ENCODE assay signal across 11 cellular contexts in the genomic region with DNA sequence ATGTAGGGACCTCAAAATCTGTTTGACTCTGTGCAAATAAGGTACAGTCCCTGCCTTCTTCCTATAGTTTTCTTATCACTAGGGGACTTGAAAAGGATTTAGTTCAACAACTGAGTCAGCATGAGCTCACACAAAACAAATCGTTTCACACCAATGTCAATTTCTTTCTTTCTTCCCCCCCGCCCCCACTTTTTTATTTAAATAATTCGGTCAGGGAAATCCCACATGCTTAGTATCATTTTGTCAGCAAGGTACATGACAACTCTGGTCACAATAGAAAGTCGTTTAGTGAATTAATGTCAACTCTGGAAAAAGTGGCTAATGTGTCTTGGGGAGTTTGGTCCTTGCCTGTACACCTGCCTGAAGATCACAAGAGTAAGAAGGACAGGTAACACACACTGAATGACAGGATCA.
DNase-seq lines count a peak whose midpoint lies in the region; ATAC-seq, FAIRE-seq and TF ChIP-seq lines count a peak whose summit lies in the region.
"Had no signal": no experiment of that assay in that cellular context is flagged by ENCODE, and none has a peak within 500 bp of the region (broad histone marks: within the 10 kb centered on the region; RNA-seq: fewer than 3 reads in every experiment).

No MANE protein-coding gene starts in this region.

- TF ChIP-seq POLR2A in GM12892 (IDR thresholded peaks at IDR 0.05; ENCODE audit: low read depth, low read length) (no peak), upper lobe of left lung (IDR thresholded peaks at IDR 0.05) (no peak)

- TF ChIP-seq CTCF in upper lobe of left lung (IDR thresholded peaks at IDR 0.05) = no peak

- peak; percentile 27 for ATAC-seq in GM19395 (IDR thresholded peaks at IDR 0.05; ENCODE audit: unreplicated experiment)
- ATAC-seq in HG03432 (IDR thresholded peaks at IDR 0.05; ENCODE audit: unreplicated experiment) = peak; percentile 36
- peak; percentile 30 for ATAC-seq in memory B cell (ENCODE audit: low read depth)
- no peak for ATAC-seq in upper lobe of left lung (ENCODE audit: low FRiP score in 2 of 2)

- H3K36me3 Mint-ChIP-seq in memory B cell = peaks cover 18% of the 10 kb centered on the region

- H3K4me3 ChIP-seq in upper lobe of left lung = no peak overlapping the region

- peaks cover 50% of the 10 kb centered on the region for H3K4me1 Mint-ChIP-seq in memory B cell

- H3K4me1 ChIP-seq in upper lobe of left lung = no peaks in the 10 kb centered on the region

- WGBS in upper lobe of left lung, 2 donors = 70 to 82% methylated on average over 4 of the region's 4 CpGs

- H3K36me3 ChIP-seq in upper lobe of left lung = no peaks in the 10 kb centered on the region

- no peaks in the 10 kb centered on the region for H3K27me3 Mint-ChIP-seq in memory B cell

- no peak for TF ChIP-seq EP300 in upper lobe of left lung (IDR thresholded peaks at IDR 0.05)

- H3K4me3 Mint-ChIP-seq in memory B cell = peak overlapping the region; percentile 73

- H3K9me3 ChIP-seq in upper lobe of left lung = no peaks in the 10 kb centered on the region

- H3K27ac ChIP-seq in upper lobe of left lung = no peak overlapping the region

- no peaks in the 10 kb centered on the region for H3K27me3 ChIP-seq in upper lobe of left lung

- no peaks in the 10 kb centered on the region for H3K9me3 Mint-ChIP-seq in memory B cell

- H3K27ac Mint-ChIP-seq in memory B cell = peak overlapping the region; percentile 91

- no peak for DNase-seq in GM12892 (ENCODE audit: insufficient read length)
- DNase-seq in memory B cell (ENCODE audit: low spot score in 2 of 2) = peak; percentile 18 to 40
- DNase-seq in kidney tubule cell (ENCODE audit: low spot score) = no peak
- DNase-seq in upper lobe of left lung = no peak
- DNase-seq in EL = no peak
- DNase-seq in NK-92 (lab: John Stamatoyannopoulos, UW; ENCODE audit: unreplicated experiment) = no peak
- DNase-seq: anterior cingulate cortex, NCI-H510A, T-helper 9 cell had no signal

- FAIRE-seq in GM12892 (lab: Jason Lieb, UNC) = peak; percentile 95

Comparison
In these comparisons a context has a peak if more than half of its experiments do, and no peak if none do; other contexts are left out.
1. DNase-seq: peak in memory B cell (2 of 2); none in GM12892 (single experiment), kidney tubule cell (single experiment), upper lobe of left lung (0 of 2), EL (single experiment) and NK-92 (single experiment).
2. ATAC-seq: peak in GM19395 (single experiment), HG03432 (single experiment) and memory B cell (single experiment); none in upper lobe of left lung (0 of 2).